Comparison of ENCODE assay signal across 11 cellular contexts in genomic region chr1:16971330-16972209, GRCh38. TPM values are rescaled to one million over a fixed set of nuclear protein-coding genes. Genes with fewer than 3 reads are reported as not detected.
DNase-seq lines count a peak whose midpoint lies in the region; ATAC-seq and TF ChIP-seq lines count a peak whose summit lies in the region.
"Had no signal": no experiment of that assay in that cellular context is flagged by ENCODE, and none has a peak within 500 bp of the region (broad histone marks: within the 10 kb centered on the region; RNA-seq: fewer than 3 reads in every experiment).

No MANE protein-coding gene starts in this region.

- intact Hi-C loops in breast epithelium (cut with DNase I; ENCODE audit: low total_unique reads): no loop called here

- no peaks in the 10 kb centered on the region for H3K27me3 ChIP-seq in breast epithelium

- no peaks in the 10 kb centered on the region for H3K36me3 ChIP-seq in breast epithelium

- TF ChIP-seq CTCF in cardiac fibroblast (IDR thresholded peaks at IDR 0.05; ENCODE audit: low read depth, low read length) (no peak), breast epithelium (IDR thresholded peaks at IDR 0.05) (no peak), GM13977 (IDR thresholded peaks at IDR 0.05; ENCODE audit: extremely low read depth, insufficient read depth, missing control alignments) (no peak)

- H3K27ac ChIP-seq in breast epithelium: peak overlapping the region in 1 of 2 donors; percentile 5

- H3K4me3 ChIP-seq in cardiac fibroblast (replicated peaks in 1 of 2; ENCODE audit: low read depth in 2 of 2, low read length in 2 of 2) (no peak overlapping the region), breast epithelium (no peak overlapping the region)

- peak; percentile 64 for DNase-seq in GM03348 (ENCODE audit: low spot score)
- peak; percentile 63 for DNase-seq in NCI-H2171 (lab: John Stamatoyannopoulos, UW)
- DNase-seq in cardiac fibroblast (ENCODE audit: low read depth in 2 of 2): peak; percentile 46 to 72
- DNase-seq in mucosa of gallbladder (ENCODE audit: low spot score): peak; percentile 35
- DNase-seq in breast epithelium (ENCODE audit: low spot score in 2 of 2): no peak
- DNase-seq in germinal center (ENCODE audit: low spot score): no peak
- no peak for DNase-seq in GM13977 (ENCODE audit: low spot score)
- DNase-seq: activated T-cell treated with anti-CD3 and anti-CD28 coated beads, Interleukin-2, amount 50 U/mL, for 24 hours; effector memory CD4-positive, alpha-beta T cell; kidney glomerular epithelial cell had no signal

- no peak for TF ChIP-seq POLR2A in breast epithelium (IDR thresholded peaks at IDR 0.05)

- in situ Hi-C loops in GM13977 (cut with MboI; ENCODE audit: low pct_unique_long_range_greater_than_20kb, low sequenced_read_pairs, unreplicated experiment): loop anchor here (10.0 kb wide), 1 partner anchor 73 kb away; no protein-coding TSS in a partner anchor

- peaks cover 4 to 5% of the 10 kb centered on the region in 2 donors for H3K4me1 ChIP-seq in breast epithelium

- ATAC-seq in GM21367 (IDR thresholded peaks at IDR 0.05; ENCODE audit: unreplicated experiment): no peak

- H3K9me3 ChIP-seq in breast epithelium: no peaks in the 10 kb centered on the region

RNA-seq across cellular contexts. Expression of gene MFAP2, which starts 8.8 kb away (rescaled TPM):
- total RNA-seq in mucosa of gallbladder (19.8 TPM), breast epithelium (10 to 100 TPM in 2 of 3 donors, 1 to 10 TPM in 1; 4.5 to 40.2 (median 10.8) TPM)

RNA-seq across cellular contexts. Expression of gene ATP13A2, which starts 40.2 kb away (rescaled TPM):
- total RNA-seq in mucosa of gallbladder (87.1 TPM), breast epithelium (10 to 100 TPM; 17.3 to 31.5 (median 31.3) TPM)

RNA-seq across cellular contexts. Expression of gene CROCC, which starts 49.8 kb away (rescaled TPM):
- total RNA-seq in mucosa of gallbladder: 33.0 TPM
- 10 to 100 TPM; 15.5 to 43.9 (median 24.7) TPM for total RNA-seq in breast epithelium

Comparison
In these comparisons a context has a peak if more than half of its experiments do, and no peak if none do; other contexts are left out.
1. DNase-seq: peak in GM03348 (single experiment), NCI-H2171 (single experiment), cardiac fibroblast (2 of 2) and mucosa of gallbladder (single experiment); none in breast epithelium (0 of 2), germinal center (single experiment) and GM13977 (single experiment).